In the genomic region with DNA sequence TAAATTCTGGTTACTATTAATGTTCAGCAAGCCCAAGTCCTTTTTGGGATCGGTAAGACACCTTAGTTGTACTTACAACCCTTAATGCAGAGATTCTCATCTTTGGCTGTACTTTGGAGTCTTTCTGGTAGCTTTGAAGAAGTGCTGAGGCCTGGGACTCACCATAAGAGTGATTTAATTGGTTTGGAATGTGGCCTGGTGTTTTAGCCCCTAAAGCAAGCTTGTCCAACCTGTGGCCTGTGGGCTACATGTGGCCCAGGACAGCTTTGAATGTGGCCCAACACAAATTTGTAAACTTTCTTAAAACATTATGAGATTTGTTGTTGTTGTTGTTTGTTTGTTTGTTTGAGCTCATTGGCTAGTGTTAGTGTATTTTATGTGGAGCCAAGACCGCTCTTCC, we compare ENCODE assay signal across 27 cellular contexts.
DNase-seq lines count a peak whose midpoint lies in the region; TF ChIP-seq lines count a peak whose summit lies in the region.
"Had no signal": no experiment of that assay in that cellular context is flagged by ENCODE, and none has a peak within 500 bp of the region (broad histone marks: within the 10 kb centered on the region; RNA-seq: fewer than 3 reads in every experiment).

No MANE protein-coding gene starts in this region.

- H2BK120ac ChIP-seq in H9 (ENCODE audit: low read depth, low read length, poor library complexity, severe bottlenecking), result no peak overlapping the region

- no peak for TF ChIP-seq POLR2A in esophagus muscularis mucosa (IDR thresholded peaks at IDR 0.05; ENCODE audit: low read depth)

- H2BK12ac ChIP-seq in H9 (ENCODE audit: insufficient read length, low read depth, low read length), result no peak overlapping the region

- no peak overlapping the region for H3K4ac ChIP-seq in H9 (ENCODE audit: low read depth, low read length)

- H3K4me1 ChIP-seq in H9 (ENCODE audit: insufficient read depth, low read length) (no peaks in the 10 kb centered on the region), esophagus muscularis mucosa (no peaks in the 10 kb centered on the region), neural progenitor cell (peaks cover 8% of the 10 kb centered on the region), SJCRH30 (no peaks in the 10 kb centered on the region)

- no peak for TF ChIP-seq EP300 in esophagus muscularis mucosa (IDR thresholded peaks at IDR 0.05)

- no peaks in the 10 kb centered on the region for H3F3A ChIP-seq in neural progenitor cell (ENCODE audit: low read depth)

- H3K4me3 Mint-ChIP-seq in H9 (no peak overlapping the region), neural progenitor cell (no peak overlapping the region)
- H3K4me3 Mint-ChIP-seq: CD4-positive, CD25-positive, alpha-beta regulatory T cell had no signal

- no peaks in the 10 kb centered on the region for H3K79me1 ChIP-seq in H9 (ENCODE audit: insufficient read depth, low read depth, low read length, poor library complexity, severe bottlenecking)

- H3K9ac ChIP-seq in H9 (ENCODE audit: extremely low read depth, insufficient read length, low read length), result no peak overlapping the region
- no peak overlapping the region for H3K9ac ChIP-seq in neural progenitor cell
- H3K9ac ChIP-seq: BLaER1 had no signal

- no peak overlapping the region for H3T11ph ChIP-seq in H9 (ENCODE audit: low read length)

- no peak overlapping the region for H2AFZ ChIP-seq in H9 (ENCODE audit: low read length)
- no peak overlapping the region for H2AFZ ChIP-seq in neural progenitor cell (replicated peaks)

- no peak overlapping the region for H4K5ac ChIP-seq in H9 (ENCODE audit: insufficient read length, low read depth, low read length)

- H4K20me1 ChIP-seq in H9 (ENCODE audit: control insufficient read depth, insufficient read depth, insufficient read length) (no peaks in the 10 kb centered on the region), neural progenitor cell (ENCODE audit: low read depth) (no peaks in the 10 kb centered on the region)
- H4K20me1 ChIP-seq: BLaER1 had no signal

- H3K4me1 Mint-ChIP-seq in H9, result peaks cover 30 to 42% of the 10 kb centered on the region in 2 experiments
- H3K4me1 Mint-ChIP-seq in neural progenitor cell, result peaks cover 44% of the 10 kb centered on the region

- no peak overlapping the region for H3K23ac ChIP-seq in H9 (ENCODE audit: insufficient read length, low read depth, low read length)

- H4K91ac ChIP-seq in H9 (ENCODE audit: insufficient read length, low read depth, low read length), result no peak overlapping the region

- H3K56ac ChIP-seq in H9 (ENCODE audit: insufficient read length, low read depth, low read length), result no peak overlapping the region

- H3K9me3 Mint-ChIP-seq in H9 (peaks cover 15 to 26% of the 10 kb centered on the region in 2 experiments), neural progenitor cell (peaks cover 44% of the 10 kb centered on the region)

- H2AK5ac ChIP-seq in H9 (ENCODE audit: insufficient read length, low read length), result no peak overlapping the region

- H3K36me3 Mint-ChIP-seq in H9 (ENCODE audit: insufficient read depth in 1 of 3, low read depth in 3 of 3) (peaks cover 21 to 53% (median 21%) of the 10 kb centered on the region in 3 experiments), neural progenitor cell (peaks cover 62% of the 10 kb centered on the region)

- H3K27me3 Mint-ChIP-seq in H9 (ENCODE audit: low read depth) (no peaks in the 10 kb centered on the region), neural progenitor cell (ENCODE audit: insufficient read depth, low read depth) (peaks cover 11% of the 10 kb centered on the region)
- H3K27me3 Mint-ChIP-seq: CD4-positive, CD25-positive, alpha-beta regulatory T cell had no signal

- no peak overlapping the region for H2BK20ac ChIP-seq in H9 (ENCODE audit: low read depth, low read length, poor library complexity, severe bottlenecking)

- H3K36me3 ChIP-seq in esophagus muscularis mucosa (no peaks in the 10 kb centered on the region), neural progenitor cell (peaks cover 4% of the 10 kb centered on the region), SJCRH30 (no peaks in the 10 kb centered on the region)
- H3K36me3 ChIP-seq: BLaER1 had no signal

- no CpG with 5 or more reads among the region's 2 CpGs for WGBS in H9 (ENCODE audit: extremely low coverage, insufficient read length, low lambda C conversion rate)
- WGBS in esophagus muscularis mucosa, result 90% methylated on average over 2 of the region's 2 CpGs

- H3K14ac ChIP-seq in H9 (ENCODE audit: insufficient read depth, low read length), result no peak overlapping the region

- no peaks in the 10 kb centered on the region for H3K9me3 ChIP-seq in H9 (ENCODE audit: control insufficient read depth, low read depth, low read length)
- H3K9me3 ChIP-seq in esophagus muscularis mucosa, result peaks cover 0 to 23% (median 9%) of the 10 kb centered on the region in 4 donors
- peaks cover 10% of the 10 kb centered on the region for H3K9me3 ChIP-seq in neural progenitor cell (ENCODE audit: low read depth)
- H3K9me3 ChIP-seq in SJCRH30 (replicated peaks), result no peaks in the 10 kb centered on the region

- no peak overlapping the region for H3K18ac ChIP-seq in H9 (ENCODE audit: insufficient read length, low read depth, low read length)

- H3K23me2 ChIP-seq in H9 (ENCODE audit: insufficient read length, low read depth, low read length, poor library complexity, severe bottlenecking), result no peaks in the 10 kb centered on the region

- TF ChIP-seq CTCF in H9 (conservative IDR thresholded peaks at IDR 0.05) (no peak), esophagus muscularis mucosa (IDR thresholded peaks at IDR 0.05) (no peak), neural progenitor cell (IDR thresholded peaks at IDR 0.05) (no peak), GM20000 (IDR thresholded peaks at IDR 0.05; ENCODE audit: extremely low read depth, missing control alignments) (no peak)

- H3K79me2 ChIP-seq in H9 (ENCODE audit: insufficient read depth, low read length) (peaks cover 1% of the 10 kb centered on the region; the same call in 1 of the 2 replicates), neural progenitor cell (ENCODE audit: low read depth) (no peaks in the 10 kb centered on the region)

- H4K8ac ChIP-seq in H9 (replicated peaks; ENCODE audit: insufficient read length, low read depth, low read length), result no peak overlapping the region

- H3K27ac ChIP-seq in H9 (ENCODE audit: insufficient read length, low read depth, low read length) (no peak overlapping the region), esophagus muscularis mucosa (replicated peaks in 1 of 4) (no peak overlapping the region), neural progenitor cell (no peak overlapping the region), SJCRH30 (no peak overlapping the region)
- H3K27ac ChIP-seq: BLaER1, HL-60 had no signal

- intact Hi-C loops in esophagus muscularis mucosa (cut with DNase I) (no loop called here), posterior vena cava (cut with DNase I) (no loop called here)

- H2BK5ac ChIP-seq in H9 (ENCODE audit: insufficient read length, low read length), result no peak overlapping the region

- no peak for DNase-seq in H9
- peak; percentile 8 for DNase-seq in NCI-H226
- peak; percentile 34 for DNase-seq in esophagus muscularis mucosa (ENCODE audit: extremely low spot score)
- DNase-seq in neural progenitor cell (ENCODE audit: low spot score), result no peak
- DNase-seq in GM20000 (ENCODE audit: low spot score), result no peak
- no peak for DNase-seq in DMS79 (lab: John Stamatoyannopoulos, UW)
- DNase-seq in SJCRH30, result no peak
- no peak for DNase-seq in posterior vena cava (ENCODE audit: low spot score)
- DNase-seq: CD4-positive, CD25-positive, alpha-beta regulatory T cell; DMS153; GDM1; GOT3; Kasumi-1; MV-4-11; NCI-H1105; NCI-H1436 treated with DMSO at 0.1 percent for 48 hours; NCI-H1930; NCI-H2107; NCI-H446 treated with DMSO at 0.1 percent for 48 hours; NCI-H526; NCI-H82; NK-92 treated with Interleukin-12 subunit alpha and Interleukin-12 subunit beta, amount 100 ng/mL, for 24 hours; Right ventricle myocardium superior; RPMI8226 had no signal

- H2BK15ac ChIP-seq in H9 (ENCODE audit: low read depth, low read length), result no peak overlapping the region

- H3K4me3 ChIP-seq in esophagus muscularis mucosa (no peak overlapping the region), neural progenitor cell (no peak overlapping the region), SJCRH30 (no peak overlapping the region)
- H3K4me3 ChIP-seq: BLaER1, GM12878 had no signal

- H3K27me3 ChIP-seq in H9 (ENCODE audit: insufficient read depth, low read length) (no peaks in the 10 kb centered on the region), esophagus muscularis mucosa (no peaks in the 10 kb centered on the region), neural progenitor cell (no peaks in the 10 kb centered on the region), SJCRH30 (no peaks in the 10 kb centered on the region)
- H3K27me3 ChIP-seq: BLaER1 had no signal

- H3K4me2 ChIP-seq in H9 (ENCODE audit: insufficient read depth, insufficient read length, low read length) (no peak overlapping the region), neural progenitor cell (no peak overlapping the region)
- H3K4me2 ChIP-seq: BLaER1 had no signal

- peak overlapping the region; percentile 30 to 76 (median 46); a peak in 4 of 7 replicates for H3K27ac Mint-ChIP-seq in H9
- peak overlapping the region; percentile 72 for H3K27ac Mint-ChIP-seq in neural progenitor cell

Comparison
In these comparisons a context has a peak if more than half of its experiments do, and no peak if none do; other contexts are left out.
1. DNase-seq: peak in NCI-H226 (single experiment) and esophagus muscularis mucosa (single experiment); none in H9 (single experiment), neural progenitor cell (single experiment), GM20000 (single experiment), DMS79 (single experiment), SJCRH30 (0 of 2) and posterior vena cava (single experiment).